In genomic region chr2:43424262-43425207, GRCh38 we compare ENCODE assay signal across 9 cellular contexts.
DNase-seq lines count a peak whose midpoint lies in the region; ATAC-seq and TF ChIP-seq lines count a peak whose summit lies in the region.
"Had no signal": no experiment of that assay in that cellular context is flagged by ENCODE, and none has a peak within 500 bp of the region (broad histone marks: within the 10 kb centered on the region; RNA-seq: fewer than 3 reads in every experiment).

No MANE protein-coding gene starts in this region.

- peaks cover 53% of the 10 kb centered on the region for H3K36me3 Mint-ChIP-seq in CD4-positive, alpha-beta T cell (ENCODE audit: low read depth)
- peaks cover 11% of the 10 kb centered on the region for H3K36me3 Mint-ChIP-seq in nephron (ENCODE audit: low read depth)

- H3K36me3 ChIP-seq in breast epithelium = no peaks in the 10 kb centered on the region

- peak overlapping the region; percentile 3 for H3K27ac Mint-ChIP-seq in CD4-positive, alpha-beta T cell
- H3K27ac Mint-ChIP-seq in nephron = peak overlapping the region; percentile 72 to 81 (median 78)

- intact Hi-C loops in CD4-positive, alpha-beta T cell (cut with DNase I, micrococcal nuclease) = no loop called here
- intact Hi-C loops in breast epithelium (cut with DNase I; ENCODE audit: low total_unique reads) = no loop called here

- no peak overlapping the region for H3K4me3 ChIP-seq in breast epithelium

- ATAC-seq in CD4-positive, alpha-beta T cell (ENCODE audit: poor library complexity) = no peak

- no peak overlapping the region for H3K27ac ChIP-seq in CD4-positive, alpha-beta T cell (ENCODE audit: low read depth, low read length)
- H3K27ac ChIP-seq in breast epithelium = peak overlapping the region; percentile 53 to 80

- TF ChIP-seq CTCF in CD4-positive, alpha-beta T cell (IDR thresholded peaks at IDR 0.05) = no peak
- no peak for TF ChIP-seq CTCF in breast epithelium (IDR thresholded peaks at IDR 0.05)
- no peak for TF ChIP-seq CTCF in nephron (IDR thresholded peaks at IDR 0.05; ENCODE audit: unreplicated experiment in 3 of 3)
- no peak for TF ChIP-seq CTCF in GM10266 (IDR thresholded peaks at IDR 0.05; ENCODE audit: control insufficient read depth, insufficient read depth, low read depth, missing control alignments)

- no peaks in the 10 kb centered on the region for H3K27me3 Mint-ChIP-seq in CD4-positive, alpha-beta T cell
- H3K27me3 Mint-ChIP-seq in nephron (ENCODE audit: low read depth) = no peaks in the 10 kb centered on the region

- no peaks in the 10 kb centered on the region for H3K27me3 ChIP-seq in CD4-positive, alpha-beta T cell (ENCODE audit: control insufficient read depth, insufficient read depth, low read length)
- H3K27me3 ChIP-seq in breast epithelium = no peaks in the 10 kb centered on the region

- DNase-seq in CD4-positive, alpha-beta T cell = no peak
- DNase-seq in M059J (ENCODE audit: low read depth) (peak; percentile 58), breast epithelium (ENCODE audit: low spot score in 2 of 2) (no peak), NCI-H1105 treated with DMSO at 0.1 percent for 48 hours (lab: John Stamatoyannopoulos, UW) (no peak), EL (no peak), GM10266 (ENCODE audit: extremely low spot score) (no peak)
- DNase-seq in NK-92 treated with Interleukin-12 subunit alpha and Interleukin-12 subunit beta, amount 100 ng/mL, for 24 hours (lab: John Stamatoyannopoulos, UW) = no peak
- DNase-seq: NCI-H2029 treated with DMSO at 0.1 percent for 48 hours had no signal

- no peak overlapping the region for H3K4me3 Mint-ChIP-seq in CD4-positive, alpha-beta T cell
- H3K4me3 Mint-ChIP-seq in nephron = peak overlapping the region in 1 of 3 experiments; percentile 1

- no peak for TF ChIP-seq POLR2A in breast epithelium (IDR thresholded peaks at IDR 0.05)

- H3K4me1 ChIP-seq in breast epithelium = peaks cover 0 to 20% of the 10 kb centered on the region in 2 donors

- H3K4me1 Mint-ChIP-seq in CD4-positive, alpha-beta T cell (ENCODE audit: low read depth) = peaks cover 35% of the 10 kb centered on the region
- peaks cover 54% of the 10 kb centered on the region for H3K4me1 Mint-ChIP-seq in nephron

- no peaks in the 10 kb centered on the region for H3K9me3 ChIP-seq in CD4-positive, alpha-beta T cell (ENCODE audit: control insufficient read depth, low read length)
- no peaks in the 10 kb centered on the region for H3K9me3 ChIP-seq in breast epithelium

- CTCF ChIA-PET in CD4-positive, alpha-beta T cell (lab: Charles Lee) = interaction anchor here (0.7 kb wide), 1 partner anchor 495 kb away, joined by 3 read pairs; no protein-coding TSS in a partner anchor

- POLR2A ChIA-PET in CD4-positive, alpha-beta T cell (lab: Charles Lee) = no interaction called here

- no peaks in the 10 kb centered on the region for H3K9me3 Mint-ChIP-seq in CD4-positive, alpha-beta T cell
- H3K9me3 Mint-ChIP-seq in nephron = no peaks in the 10 kb centered on the region
